28 cellular contexts compared by ENCODE assay signal in the genomic region with DNA sequence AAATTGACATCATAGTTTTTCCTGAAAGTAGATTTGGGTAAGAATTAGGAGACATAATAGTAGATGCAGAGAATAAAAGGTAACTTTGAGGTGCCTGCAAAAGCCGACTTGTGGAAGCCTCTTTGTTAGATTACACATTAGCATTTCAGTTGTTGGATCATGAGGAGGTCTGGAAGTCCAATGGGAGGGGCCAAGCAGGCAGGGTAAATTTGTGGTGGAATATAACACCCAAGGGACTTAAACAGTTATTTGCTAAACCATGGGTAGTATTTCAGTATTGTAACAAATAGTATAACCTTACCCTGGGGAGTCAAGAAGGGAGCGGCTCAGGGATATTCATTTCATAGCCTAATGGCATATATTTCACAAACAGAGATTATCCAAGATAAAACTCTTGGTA.
"Had no signal": no experiment of that assay in that cellular context is flagged by ENCODE, and none has a peak within 500 bp of the region (broad histone marks: within the 10 kb centered on the region; RNA-seq: fewer than 3 reads in every experiment).

No MANE protein-coding gene starts in this region.

- H3K27ac ChIP-seq: brain microvascular endothelial cell, Peyer's patch, SJSA1 had no signal

- H3K4me3 ChIP-seq: Peyer's patch, SJSA1 had no signal

- H3K4me1 ChIP-seq: Peyer's patch, SJSA1 had no signal

- H3K4me2 ChIP-seq: SK-N-SH had no signal

- H3K9ac ChIP-seq: SK-N-SH had no signal

- DNase-seq: activated CD4-positive, alpha-beta T cell treated with anti-CD3 and anti-CD28 coated beads for 36 hours; activated CD4-positive, alpha-beta T cell treated with anti-CD3 and anti-CD28 coated beads, Interleukin-2, amount 10 ng/mL, durations not matched to agents 7 days and 5 days; activated CD4-positive, alpha-beta T cell treated with anti-CD3 and anti-CD28 coated beads, Interleukin-2, amount 50 U/mL, for 48 hours; activated CD8-positive, alpha-beta T cell treated with anti-CD3 and anti-CD28 coated beads, Interleukin-2, amount 10 ng/mL, durations not matched to agents 7 days and 5 days; activated gamma-delta T cell treated with Interleukin-2 at 50 U/mL for 16 hours; activated naive CD4-positive, alpha-beta T cell treated with anti-CD3 and anti-CD28 coated beads for 36 hours; activated naive CD8-positive, alpha-beta T cell treated with anti-CD3 and anti-CD28 coated beads, Interleukin-2, amount 50 U/mL, for 24 hours; activated T-cell treated with anti-CD3 and anti-CD28 coated beads, Interleukin-2, amount 50 U/mL, for 24 hours; anterior cingulate cortex; brain microvascular endothelial cell; central memory CD4-positive, alpha-beta T cell; NCI-H1105; NCI-H1417 treated with DMSO at 0.1 percent for 48 hours; NCI-H187 treated with DMSO at 0.1 percent for 48 hours; NCI-H226; NCI-H446 treated with DMSO at 0.1 percent for 48 hours; NCI-H524; NCI-H69; NK-92 treated with Interleukin-12 subunit alpha and Interleukin-12 subunit beta, amount 100 ng/mL, for 24 hours; PC-3; Peyer's patch; RPMI8226; SHP77 treated with DMSO at 0.1 percent for 48 hours; SK-N-SH had no signal

- ATAC-seq: activated CD4-positive, alpha-beta T cell treated with anti-CD3 and anti-CD28 coated beads for 36 hours; activated CD4-positive, CD25-positive, alpha-beta regulatory T cell treated with anti-CD3 and anti-CD28 coated beads, Interleukin-2, amount 50 U/mL, for 24 hours; activated CD8-positive, alpha-beta T cell treated with anti-CD3 and anti-CD28 coated beads, Interleukin-2, amount 10 ng/mL, durations not matched to agents 7 days and 5 days; activated naive CD4-positive, alpha-beta T cell treated with anti-CD3 and anti-CD28 coated beads, Interleukin-2, amount 50 U/mL, for 72 hours; activated naive CD8-positive, alpha-beta T cell treated with anti-CD3 and anti-CD28 coated beads, Interleukin-2, amount 50 U/mL, for 24 hours; PC-3 had no signal

- H3K9me3 ChIP-seq: Peyer's patch, SJSA1, SK-N-SH had no signal

- H3K27me3 ChIP-seq: brain microvascular endothelial cell, Peyer's patch, SJSA1 had no signal

- FAIRE-seq: TTC549 had no signal

- H3K36me3 ChIP-seq: brain microvascular endothelial cell, Peyer's patch, SJSA1 had no signal
